1 cellular context compared by ENCODE assay signal in the genomic region with DNA sequence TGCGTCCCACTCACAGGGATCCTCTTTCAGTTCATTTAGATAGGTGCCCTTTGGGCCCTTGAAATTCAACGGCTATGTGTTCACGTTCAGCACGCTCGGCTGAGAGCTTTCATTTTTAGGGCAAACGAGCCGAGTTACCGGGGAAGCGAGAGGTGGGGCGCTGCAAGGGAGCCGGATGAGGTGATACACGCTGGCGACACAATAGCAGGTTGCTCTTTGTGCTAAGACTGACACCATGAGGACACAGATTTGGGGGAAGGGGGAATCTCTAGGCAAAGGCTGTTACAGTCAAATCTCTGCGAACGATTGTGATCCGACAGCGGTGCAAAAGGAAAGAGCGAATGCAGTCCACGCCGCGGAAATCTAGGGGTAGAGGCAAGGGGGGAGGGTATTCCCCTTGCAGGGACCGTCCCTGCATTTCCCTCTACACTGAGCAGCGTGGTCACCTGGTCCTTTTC.
A peak's percentile ranks its signal among the peaks of the same experiment; 100 is the strongest.
TF ChIP-seq lines count a peak whose summit lies in the region.

No MANE protein-coding gene starts in this region.

TF ChIP-seq in IMR-90, 13 proteins besides CTCF, POLR2A, EP300 and RAD21:
- TF ChIP-seq CEBPB (IDR thresholded peaks at IDR 0.05; ENCODE audit: low read depth, low read length) (no peak), RCOR1 (IDR thresholded peaks at IDR 0.05; ENCODE audit: insufficient replicate concordance, low read length) (peak; percentile 5), MAZ (IDR thresholded peaks at IDR 0.05; ENCODE audit: borderline replicate concordance, low read depth, low read length) (no peak), FOS (IDR thresholded peaks at IDR 0.05; ENCODE audit: low read depth, low read length) (no peak), RFX5 (IDR thresholded peaks at IDR 0.05; ENCODE audit: low read depth, low read length) (no peak), MXI1 (IDR thresholded peaks at IDR 0.05; ENCODE audit: borderline replicate concordance, low read depth, low read length) (no peak)
- TF ChIP-seq, protein P1, sequence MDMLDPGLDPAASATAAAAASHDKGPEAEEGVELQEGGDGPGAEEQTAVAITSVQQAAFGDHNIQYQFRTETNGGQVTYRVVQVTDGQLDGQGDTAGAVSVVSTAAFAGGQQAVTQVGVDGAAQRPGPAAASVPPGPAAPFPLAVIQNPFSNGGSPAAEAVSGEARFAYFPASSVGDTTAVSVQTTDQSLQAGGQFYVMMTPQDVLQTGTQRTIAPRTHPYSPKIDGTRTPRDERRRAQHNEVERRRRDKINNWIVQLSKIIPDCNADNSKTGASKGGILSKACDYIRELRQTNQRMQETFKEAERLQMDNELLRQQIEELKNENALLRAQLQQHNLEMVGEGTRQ (IDR thresholded peaks at IDR 0.05; ENCODE audit: low read depth, low read length): no peak
- TF ChIP-seq, protein P2, sequence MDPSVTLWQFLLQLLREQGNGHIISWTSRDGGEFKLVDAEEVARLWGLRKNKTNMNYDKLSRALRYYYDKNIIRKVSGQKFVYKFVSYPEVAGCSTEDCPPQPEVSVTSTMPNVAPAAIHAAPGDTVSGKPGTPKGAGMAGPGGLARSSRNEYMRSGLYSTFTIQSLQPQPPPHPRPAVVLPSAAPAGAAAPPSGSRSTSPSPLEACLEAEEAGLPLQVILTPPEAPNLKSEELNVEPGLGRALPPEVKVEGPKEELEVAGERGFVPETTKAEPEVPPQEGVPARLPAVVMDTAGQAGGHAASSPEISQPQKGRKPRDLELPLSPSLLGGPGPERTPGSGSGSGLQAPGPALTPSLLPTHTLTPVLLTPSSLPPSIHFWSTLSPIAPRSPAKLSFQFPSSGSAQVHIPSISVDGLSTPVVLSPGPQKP (IDR thresholded peaks at IDR 0.05; ENCODE audit: borderline replicate concordance, low read depth, low read length): no peak
